In genomic region chr7:28581351-28581750, GRCh38 we compare ENCODE assay signal across 23 cellular contexts.
"Had no signal": no experiment of that assay in that cellular context is flagged by ENCODE, and none has a peak within 500 bp of the region (broad histone marks: within the 10 kb centered on the region; RNA-seq: fewer than 3 reads in every experiment).

No MANE protein-coding gene starts in this region.

- H3K27ac ChIP-seq: body of pancreas, dorsolateral prefrontal cortex, epithelial cell of prostate, hepatocyte, lower lobe of right lung, parathyroid adenoma, testis, upper lobe of left lung had no signal

- H3K27me3 Mint-ChIP-seq: activated CD4-positive, alpha-beta memory T cell treated with anti-CD3 and anti-CD28 coated beads, Interleukin-2, amount 10 ng/mL, durations not matched to agents 7 days and 5 days had no signal

- H3K9ac ChIP-seq: parathyroid adenoma had no signal

- H3K27me3 ChIP-seq: testis, upper lobe of left lung had no signal

- H2AFZ ChIP-seq: hepatocyte, parathyroid adenoma had no signal

- H3K9me3 Mint-ChIP-seq: activated B cell treated with CpG ODN at 0.5 μM for 24 hours; activated CD4-positive, alpha-beta memory T cell treated with anti-CD3 and anti-CD28 coated beads, Interleukin-2, amount 10 ng/mL, durations not matched to agents 7 days and 5 days; activated naive CD4-positive, alpha-beta T cell treated with anti-CD3 and anti-CD28 coated beads, Interleukin-2, amount 50 U/mL, for 72 hours; natural killer cell treated with Interleukin-12 subunit alpha and Interleukin-12 subunit beta and Interleukin-15 and Interleukin-18, amount 100 ng/mL, for 72 hours; T-helper 2 cell treated with Interferon-gamma antibody and Interleukin-4, amounts not matched to agents 5 μg/mL and 100 μg/mL, for 36 hours had no signal

- H3K27ac Mint-ChIP-seq: activated B cell treated with CpG ODN at 0.5 μM for 24 hours; activated CD4-positive, alpha-beta memory T cell treated with anti-CD3 and anti-CD28 coated beads, Interleukin-2, amount 10 ng/mL, durations not matched to agents 7 days and 5 days; activated naive CD4-positive, alpha-beta T cell treated with anti-CD3 and anti-CD28 coated beads, Interleukin-2, amount 50 U/mL, for 72 hours; natural killer cell treated with Interleukin-12 subunit alpha and Interleukin-12 subunit beta and Interleukin-15 and Interleukin-18, amount 100 ng/mL, for 72 hours; T-helper 2 cell treated with Interferon-gamma antibody and Interleukin-4, amounts not matched to agents 5 μg/mL and 100 μg/mL, for 36 hours had no signal

- DNase-seq: activated B cell treated with CpG ODN at 0.5 μM for 24 hours; activated CD4-positive, alpha-beta memory T cell treated with anti-CD3 and anti-CD28 coated beads, Interleukin-2, amount 10 ng/mL, durations not matched to agents 7 days and 5 days; activated CD4-positive, alpha-beta T cell treated with anti-CD3 and anti-CD28 coated beads for 48 hours; activated gamma-delta T cell treated with Interleukin-2 at 50 U/mL for 16 hours; amniotic stem cell; body of pancreas; central memory CD4-positive, alpha-beta T cell; dorsolateral prefrontal cortex; foreskin fibroblast; left colon; lower lobe of right lung; stimulated activated CD4-positive, alpha-beta T cell treated with anti-CD3 and anti-CD28 coated beads, Interleukin-4, amount 100 ng/mL, for 1 hour; testis; upper lobe of left lung had no signal

- H3K4me3 ChIP-seq: body of pancreas, dorsolateral prefrontal cortex, hepatocyte, lower lobe of right lung, smooth muscle cell, testis, upper lobe of left lung had no signal

- H3K4me1 Mint-ChIP-seq: activated B cell treated with CpG ODN at 0.5 μM for 24 hours; activated CD4-positive, alpha-beta memory T cell treated with anti-CD3 and anti-CD28 coated beads, Interleukin-2, amount 10 ng/mL, durations not matched to agents 7 days and 5 days had no signal

- H3K36me3 ChIP-seq: lower lobe of right lung, upper lobe of left lung had no signal

- H3K4me2 ChIP-seq: hepatocyte, smooth muscle cell had no signal

- H3K79me2 ChIP-seq: hepatocyte, parathyroid adenoma had no signal

- H3K9me3 ChIP-seq: body of pancreas, lower lobe of right lung, testis, upper lobe of left lung had no signal

- ATAC-seq: activated naive CD4-positive, alpha-beta T cell treated with anti-CD3 and anti-CD28 coated beads, Interleukin-2, amount 50 U/mL, for 72 hours; body of pancreas; left colon; lower lobe of right lung; natural killer cell treated with Interleukin-12 subunit alpha and Interleukin-12 subunit beta and Interleukin-15 and Interleukin-18, amount 100 ng/mL, for 72 hours; sciatic nerve had no signal

- H3K4me3 Mint-ChIP-seq: activated B cell treated with CpG ODN at 0.5 μM for 24 hours; activated CD4-positive, alpha-beta memory T cell treated with anti-CD3 and anti-CD28 coated beads, Interleukin-2, amount 10 ng/mL, durations not matched to agents 7 days and 5 days; natural killer cell treated with Interleukin-12 subunit alpha and Interleukin-12 subunit beta and Interleukin-15 and Interleukin-18, amount 100 ng/mL, for 72 hours; T-helper 2 cell treated with Interferon-gamma antibody and Interleukin-4, amounts not matched to agents 5 μg/mL and 100 μg/mL, for 36 hours had no signal

- H3K4me1 ChIP-seq: body of pancreas, lower lobe of right lung, parathyroid adenoma, testis, upper lobe of left lung had no signal

- FAIRE-seq: colon had no signal
